15 cellular contexts compared by ENCODE assay signal in genomic region chr13:44755872-44756271, GRCh38.
A peak's percentile ranks its signal among the peaks of the same experiment; 100 is the strongest.
DNase-seq lines count a peak whose midpoint lies in the region; ATAC-seq and TF ChIP-seq lines count a peak whose summit lies in the region.
"Had no signal": no experiment of that assay in that cellular context is flagged by ENCODE, and none has a peak within 500 bp of the region (broad histone marks: within the 10 kb centered on the region; RNA-seq: fewer than 3 reads in every experiment).

No MANE protein-coding gene starts in this region.

- no peak overlapping the region for H4K91ac ChIP-seq in mesenchymal stem cell (ENCODE audit: low read length)

- H3K4me3 ChIP-seq in brain microvascular endothelial cell (ENCODE audit: low read depth, low read length) (no peak overlapping the region), mesenchymal stem cell (ENCODE audit: insufficient read depth in 1 of 2, low read depth in 1 of 2, low read length in 2 of 2) (no peak overlapping the region)
- H3K4me3 ChIP-seq: upper lobe of left lung had no signal

- TF ChIP-seq CTCF in brain microvascular endothelial cell (IDR thresholded peaks at IDR 0.05; ENCODE audit: low read depth, low read length, missing control alignments): no peak

- no peak overlapping the region for H3K4me2 ChIP-seq in mesenchymal stem cell (ENCODE audit: low read length, poor library complexity, severe bottlenecking)

- H3K27me3 ChIP-seq in brain microvascular endothelial cell (replicated peaks): no peaks in the 10 kb centered on the region
- H3K27me3 ChIP-seq in mesenchymal stem cell (ENCODE audit: control insufficient read depth in 1 of 2, insufficient read depth in 1 of 2, low read length in 2 of 2): no peaks in the 10 kb centered on the region
- H3K27me3 ChIP-seq: upper lobe of left lung had no signal

- no peak overlapping the region for H2BK12ac ChIP-seq in mesenchymal stem cell (ENCODE audit: low read length in 2 of 2)

- no peak overlapping the region for H2BK120ac ChIP-seq in mesenchymal stem cell (ENCODE audit: low read depth, low read length)

- peaks cover 12% of the 10 kb centered on the region for H3K4me1 ChIP-seq in mesenchymal stem cell (ENCODE audit: control insufficient read depth, insufficient read depth, low read depth, low read length)

- in situ Hi-C loops in ACHN (cut with HindIII; ENCODE audit: low pct_ligation_motif_present, low pct_unique_long_range_greater_than_20kb, low sequenced_read_pairs): no loop called here
- in situ Hi-C loops in brain microvascular endothelial cell (cut with HindIII; ENCODE audit: low pct_ligation_motif_present, low sequenced_read_pairs): no loop called here

- DNase-seq in ACHN (peak; percentile 62), HT1080 (ENCODE audit: low read depth) (peak; percentile 94), brain microvascular endothelial cell (peak; percentile 31), mesenchymal stem cell (peak; percentile 28), DMS 273 (lab: John Stamatoyannopoulos, UW; ENCODE audit: unreplicated experiment) (no peak), NCI-H1694 (lab: John Stamatoyannopoulos, UW) (no peak)
- DNase-seq in activated CD4-positive, CD25-positive, alpha-beta regulatory T cell treated with anti-CD3 and anti-CD28 coated beads, Interleukin-2, amount 50 U/mL, for 72 hours: no peak
- DNase-seq: activated CD4-positive, alpha-beta T cell treated with anti-CD3 and anti-CD28 coated beads, Interleukin-2, amount 50 U/mL, for 48 hours; activated naive CD4-positive, alpha-beta T cell treated with Interleukin-2 at 50 U/mL for 16 hours; effector CD8-positive, alpha-beta T cell; NCI-H1694 treated with DMSO at 0.1 percent for 48 hours; NCI-H774; retina; upper lobe of left lung had no signal

- peak overlapping the region; percentile 55 for H3K27ac ChIP-seq in brain microvascular endothelial cell
- H3K27ac ChIP-seq in mesenchymal stem cell (ENCODE audit: low read length, poor library complexity, severe bottlenecking): peak overlapping the region; percentile 78
- H3K27ac ChIP-seq: upper lobe of left lung had no signal

- H2AK5ac ChIP-seq in mesenchymal stem cell (ENCODE audit: low read length, severe bottlenecking): no peak overlapping the region

- H3K4ac ChIP-seq in mesenchymal stem cell (ENCODE audit: low read depth in 1 of 2, low read length in 2 of 2): no peak overlapping the region

- no peak overlapping the region for H3K9ac ChIP-seq in mesenchymal stem cell (ENCODE audit: low read length)

- H3K18ac ChIP-seq in mesenchymal stem cell (ENCODE audit: low read depth in 1 of 2, low read length in 2 of 2): no peak overlapping the region

- no peak overlapping the region for H3K14ac ChIP-seq in mesenchymal stem cell (ENCODE audit: low read length in 2 of 2)

- ATAC-seq in HG03378 (IDR thresholded peaks at IDR 0.05; ENCODE audit: unreplicated experiment): no peak

- H2AFZ ChIP-seq in mesenchymal stem cell (ENCODE audit: low read depth, low read length): no peak overlapping the region

- H3K79me1 ChIP-seq in mesenchymal stem cell (replicated peaks; ENCODE audit: low read length, poor library complexity, severe bottlenecking): peaks cover 1% of the 10 kb centered on the region

- no peak overlapping the region for H4K8ac ChIP-seq in mesenchymal stem cell (ENCODE audit: low read length)

- H2BK5ac ChIP-seq in mesenchymal stem cell (ENCODE audit: low read depth, low read length, poor library complexity, severe bottlenecking): no peak overlapping the region

- H2BK15ac ChIP-seq in mesenchymal stem cell (ENCODE audit: low read depth, poor library complexity, severe bottlenecking): no peak overlapping the region

- H3K9me3 ChIP-seq in mesenchymal stem cell (ENCODE audit: control insufficient read depth, low read length): no peaks in the 10 kb centered on the region
- H3K9me3 ChIP-seq: upper lobe of left lung had no signal

- H3K23ac ChIP-seq in mesenchymal stem cell (ENCODE audit: low read length in 2 of 2): no peak overlapping the region

- H3K36me3 ChIP-seq in brain microvascular endothelial cell (replicated peaks): no peaks in the 10 kb centered on the region
- H3K36me3 ChIP-seq in mesenchymal stem cell (ENCODE audit: control insufficient read depth in 1 of 2, insufficient read depth in 2 of 2, low read depth in 1 of 2, low read length in 2 of 2): no peaks in the 10 kb centered on the region
- H3K36me3 ChIP-seq: upper lobe of left lung had no signal

- WGBS in mesenchymal stem cell: 79% methylated on average over 4 of the region's 6 CpGs

Comparison
In these comparisons a context has a peak if more than half of its experiments do, and no peak if none do; other contexts are left out.
1. DNase-seq: peak in ACHN (single experiment), HT1080 (single experiment), brain microvascular endothelial cell (single experiment) and mesenchymal stem cell (single experiment); none in DMS 273 (single experiment), NCI-H1694 (single experiment) and activated CD4-positive, CD25-positive, alpha-beta regulatory T cell treated with anti-CD3 and anti-CD28 coated beads, Interleukin-2, amount 50 U/mL, for 72 hours (single experiment).